In the genomic region with DNA sequence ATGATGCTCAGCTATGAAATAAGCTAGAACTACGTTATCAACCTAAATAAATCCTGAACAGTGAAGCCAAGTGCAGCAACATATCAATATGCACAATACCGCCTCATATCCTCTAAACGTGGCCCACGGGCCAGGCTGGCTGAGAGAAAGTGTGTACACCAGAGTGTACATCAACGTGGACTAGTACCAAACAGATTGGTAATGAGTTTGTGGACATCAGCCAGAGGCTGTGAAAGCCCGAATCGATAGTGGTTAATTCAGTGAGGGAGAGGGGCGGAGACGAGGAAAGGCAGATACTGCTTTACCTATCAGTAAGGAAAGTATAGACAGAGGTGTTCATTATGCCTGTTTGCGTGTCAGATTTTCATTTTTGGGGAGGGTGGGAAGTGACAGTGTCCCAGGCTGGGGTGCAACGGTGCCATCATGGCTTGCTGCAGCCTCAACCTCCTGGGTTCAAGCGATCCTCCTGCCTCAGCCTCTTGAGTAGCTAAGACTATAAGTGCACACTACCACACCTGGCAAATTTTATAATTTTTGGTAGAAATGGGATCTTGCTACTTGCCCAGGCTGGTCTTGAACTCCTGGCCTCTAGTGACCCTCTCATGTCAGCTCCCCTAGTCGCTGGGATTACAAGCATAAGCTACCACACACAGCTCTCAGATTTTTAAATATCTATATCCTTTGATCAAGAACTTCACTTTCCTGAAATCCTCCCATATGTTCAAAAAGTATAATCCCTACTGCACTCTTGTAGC, we compare ENCODE assay signal across 1 cellular context.
TF ChIP-seq lines count a peak whose summit lies in the region.

No MANE protein-coding gene starts in this region.

TF ChIP-seq in SK-N-SH treated with all-trans-retinoic acid at 6 μM for 48 hours, 23 proteins besides CTCF, POLR2A, EP300 and RAD21:
- TF ChIP-seq, protein P1, sequence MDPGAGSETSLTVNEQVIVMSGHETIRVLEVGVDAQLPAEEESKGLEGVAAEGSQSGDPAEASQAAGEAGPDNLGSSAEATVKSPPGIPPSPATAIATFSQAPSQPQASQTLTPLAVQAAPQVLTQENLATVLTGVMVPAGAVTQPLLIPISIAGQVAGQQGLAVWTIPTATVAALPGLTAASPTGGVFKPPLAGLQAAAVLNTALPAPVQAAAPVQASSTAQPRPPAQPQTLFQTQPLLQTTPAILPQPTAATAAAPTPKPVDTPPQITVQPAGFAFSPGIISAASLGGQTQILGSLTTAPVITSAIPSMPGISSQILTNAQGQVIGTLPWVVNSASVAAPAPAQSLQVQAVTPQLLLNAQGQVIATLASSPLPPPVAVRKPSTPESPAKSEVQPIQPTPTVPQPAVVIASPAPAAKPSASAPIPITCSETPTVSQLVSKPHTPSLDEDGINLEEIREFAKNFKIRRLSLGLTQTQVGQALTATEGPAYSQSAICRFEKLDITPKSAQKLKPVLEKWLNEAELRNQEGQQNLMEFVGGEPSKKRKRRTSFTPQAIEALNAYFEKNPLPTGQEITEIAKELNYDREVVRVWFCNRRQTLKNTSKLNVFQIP (CRISPR knock-in tag; IDR thresholded peaks at IDR 0.05; ENCODE audit: borderline replicate concordance, low read depth), result no peak
- TF ChIP-seq ARNTL (CRISPR knock-in tag; IDR thresholded peaks at IDR 0.05; ENCODE audit: borderline replicate concordance, low read depth) (no peak), RARB (CRISPR knock-in tag; IDR thresholded peaks at IDR 0.05) (no peak), GLIS3 (CRISPR knock-in tag; IDR thresholded peaks at IDR 0.05) (no peak), PPARA (CRISPR knock-in tag; IDR thresholded peaks at IDR 0.05; ENCODE audit: borderline replicate concordance) (no peak)
